Comparison of ENCODE assay signal across 8 cellular contexts in the genomic region with DNA sequence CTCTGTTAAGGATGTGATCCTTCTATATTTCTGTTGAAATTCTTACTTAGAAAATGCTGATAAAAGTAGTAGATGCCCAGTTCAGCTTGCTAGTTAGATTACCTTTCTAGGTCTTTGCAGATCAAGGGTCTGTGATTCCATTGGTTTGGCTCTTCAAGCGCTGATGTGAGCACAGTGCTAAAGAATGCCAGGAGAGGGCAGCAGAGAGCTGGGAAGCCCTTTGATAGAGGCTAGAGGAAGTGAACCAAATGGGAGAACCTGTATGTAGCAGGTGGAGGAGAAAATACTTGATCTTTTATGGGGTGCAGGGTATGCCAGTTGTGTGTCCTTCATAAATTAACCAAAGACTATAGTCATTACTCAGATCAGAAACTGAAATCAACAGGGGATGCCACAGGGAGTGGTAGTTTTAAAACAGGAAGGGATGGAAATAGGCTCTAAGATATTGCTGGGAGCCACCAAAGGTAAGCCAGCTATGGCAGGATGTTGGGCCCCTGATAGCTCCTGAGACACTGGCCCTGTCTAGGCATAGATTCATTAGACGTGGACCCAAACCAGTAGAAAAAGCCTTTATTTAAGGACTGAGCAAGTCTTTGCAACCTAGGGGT.
A peak's percentile ranks its signal among the peaks of the same experiment; 100 is the strongest.
DNase-seq lines count a peak whose midpoint lies in the region; ATAC-seq, FAIRE-seq and TF ChIP-seq lines count a peak whose summit lies in the region.

No MANE protein-coding gene starts in this region.

- no peak for TF ChIP-seq POLR2A in GM12892 (IDR thresholded peaks at IDR 0.05; ENCODE audit: low read depth, low read length)
- TF ChIP-seq POLR2A in adrenal gland (IDR thresholded peaks at IDR 0.05), result no peak

- H3K4me3 Mint-ChIP-seq in HFFc6, result no peak overlapping the region

- H3K27me3 ChIP-seq in SK-N-SH (ENCODE audit: insufficient read depth), result no peaks in the 10 kb centered on the region
- no peaks in the 10 kb centered on the region for H3K27me3 ChIP-seq in adrenal gland
- H3K27me3 ChIP-seq in right cardiac atrium (ENCODE audit: control insufficient read depth, insufficient read depth), result no peaks in the 10 kb centered on the region

- H3K9ac ChIP-seq in SK-N-SH, result no peak overlapping the region

- POLR2A ChIA-PET in SK-N-SH (lab: Yijun Ruan, JAX), result interaction anchor here (0.6 kb wide), 1 partner anchor 218 kb away, joined by 3 read pairs; no protein-coding TSS in a partner anchor

- H3K4me1 ChIP-seq in SK-N-SH (ENCODE audit: control insufficient read depth in 1 of 2, insufficient read depth in 2 of 2, low read depth in 1 of 2, low read length in 1 of 2), result peaks cover 0 to 17% of the 10 kb centered on the region in 2 experiments; a peak in 1 of 4 replicates
- peaks cover 0 to 4% of the 10 kb centered on the region in 2 donors for H3K4me1 ChIP-seq in adrenal gland (replicated peaks in 1 of 2)
- H3K4me1 ChIP-seq in right cardiac atrium (ENCODE audit: control insufficient read depth, insufficient read depth, low read length), result no peaks in the 10 kb centered on the region

- peak; percentile 88 to 89 for ATAC-seq in right cardiac atrium

- no peaks in the 10 kb centered on the region for H3K36me3 Mint-ChIP-seq in HFFc6 (ENCODE audit: low read depth)

- 14% methylated on average over 2 of the region's 2 CpGs for WGBS in SK-N-SH (ENCODE audit: low lambda C conversion rate)
- WGBS in adrenal gland, 4 donors, result 14 to 25% (median 20%) methylated on average over 2 of the region's 2 CpGs
- 29% methylated on average over 2 of the region's 2 CpGs for WGBS in right cardiac atrium

- H4K20me1 ChIP-seq in SK-N-SH (ENCODE audit: insufficient read depth), result no peaks in the 10 kb centered on the region

- peak; percentile 93 for TF ChIP-seq RAD21 in SK-N-SH (IDR thresholded peaks at IDR 0.05; ENCODE audit: low read length)

- FAIRE-seq in GM12892 (lab: Jason Lieb, UNC), result peak; percentile 58

- no peaks in the 10 kb centered on the region for H3F3A ChIP-seq in SK-N-SH (replicated peaks; ENCODE audit: insufficient read depth)

- H3K79me2 ChIP-seq in SK-N-SH (ENCODE audit: insufficient read depth), result no peaks in the 10 kb centered on the region

- H2AFZ ChIP-seq in SK-N-SH (ENCODE audit: low read depth), result no peak overlapping the region

- DNase-seq in GM12892 (ENCODE audit: insufficient read length) (peak; percentile 3), HFFc6 (peak; percentile 50), NAMALWA (ENCODE audit: low spot score) (peak; percentile 82), SK-N-SH (peak; percentile 55), adrenal gland (peak; percentile 49 to 87 (median 70)), right cardiac atrium (peak; percentile 57 to 84 (median 72)), retinal pigment epithelial cell (ENCODE audit: low read depth) (peak; percentile 6), GOT3 (lab: John Stamatoyannopoulos, UW) (no peak)

- TF ChIP-seq CTCF in HFFc6 (IDR thresholded peaks at IDR 0.05) (peak; percentile 89), SK-N-SH (IDR thresholded peaks at IDR 0.05) (peak; percentile 94), adrenal gland (IDR thresholded peaks at IDR 0.05) (peak; percentile 70 to 89 (median 78)), retinal pigment epithelial cell (conservative IDR thresholded peaks at IDR 0.05; ENCODE audit: low read depth, low read length) (peak; percentile 91)

- no peak overlapping the region for H3K4me2 ChIP-seq in SK-N-SH

- H3K36me3 ChIP-seq in SK-N-SH (replicated peaks in 1 of 2; ENCODE audit: control insufficient read depth in 1 of 2, insufficient read depth in 2 of 2, low read length in 1 of 2), result no peaks in the 10 kb centered on the region
- H3K36me3 ChIP-seq in adrenal gland (replicated peaks in 1 of 2), result no peaks in the 10 kb centered on the region

- H3K4me1 Mint-ChIP-seq in HFFc6 (ENCODE audit: low read depth), result no peaks in the 10 kb centered on the region

- H3K27me3 Mint-ChIP-seq in HFFc6 (ENCODE audit: insufficient read depth), result peaks cover 1% of the 10 kb centered on the region; the same call in 1 of the 2 replicates

- no peak overlapping the region for H3K27ac Mint-ChIP-seq in HFFc6

- no peaks in the 10 kb centered on the region for H3K9me3 Mint-ChIP-seq in HFFc6

- H3K4me3 ChIP-seq in SK-N-SH (ENCODE audit: low read depth in 2 of 2, low read length in 1 of 2), result peak overlapping the region in 1 of 2 experiments; percentile 25; a peak in 1 of 4 replicates
- no peak overlapping the region for H3K4me3 ChIP-seq in adrenal gland
- no peak overlapping the region for H3K4me3 ChIP-seq in right cardiac atrium (ENCODE audit: low read length)
- no peak overlapping the region for H3K4me3 ChIP-seq in retinal pigment epithelial cell (ENCODE audit: low read length)

- intact Hi-C loops in adrenal gland (cut with DNase I) (no loop called here), right cardiac atrium (cut with DNase I) (loop anchor here in 1 of 4 donors (10.0 kb wide), 1 partner anchor 47 kb away; no protein-coding TSS in a partner anchor)

- TF ChIP-seq EP300 in SK-N-SH (IDR thresholded peaks at IDR 0.05; ENCODE audit: borderline replicate concordance in 1 of 2, low read depth in 1 of 2, low read length in 1 of 2), result no peak

- CTCF ChIA-PET in SK-N-SH (lab: Yijun Ruan, JAX), result interaction anchor here (0.6 to 2.4 kb wide), 37 partner anchors 9 to 879 kb away, joined by 3 to 19 read pairs (median 4); no protein-coding TSS in a partner anchor

- no peaks in the 10 kb centered on the region for H3K9me3 ChIP-seq in SK-N-SH
- H3K9me3 ChIP-seq in adrenal gland (replicated peaks in 1 of 3), result no peaks in the 10 kb centered on the region
- no peaks in the 10 kb centered on the region for H3K9me3 ChIP-seq in right cardiac atrium (ENCODE audit: control insufficient read depth, low read length)

- H3K9me2 ChIP-seq in SK-N-SH, result no peaks in the 10 kb centered on the region

- no peak overlapping the region for H3K27ac ChIP-seq in SK-N-SH (ENCODE audit: low read depth in 2 of 2, low read length in 1 of 2)
- H3K27ac ChIP-seq in adrenal gland, result no peak overlapping the region
- no peak overlapping the region for H3K27ac ChIP-seq in right cardiac atrium (ENCODE audit: low read length)

TF ChIP-seq in SK-N-SH, 30 proteins besides CTCF, POLR2A, EP300 and RAD21:
- TF ChIP-seq SMC3 (IDR thresholded peaks at IDR 0.05; ENCODE audit: low read depth, low read length), result peak; percentile 85
- TF ChIP-seq RCOR1 (IDR thresholded peaks at IDR 0.05; ENCODE audit: low read length), result 0 out of 2 replicates have a peak, but pooled peaks have one; percentile 15
- no peak for TF ChIP-seq RXRA (IDR thresholded peaks at IDR 0.05; ENCODE audit: borderline replicate concordance, low read depth)
